ENCODE assay signal across 15 cellular contexts in genomic region chr10:60652628-60653027, GRCh38.
DNase-seq lines count a peak whose midpoint lies in the region; ATAC-seq and TF ChIP-seq lines count a peak whose summit lies in the region.
"Had no signal": no experiment of that assay in that cellular context is flagged by ENCODE, and none has a peak within 500 bp of the region (broad histone marks: within the 10 kb centered on the region; RNA-seq: fewer than 3 reads in every experiment).

No MANE protein-coding gene starts in this region.

- H3K9ac ChIP-seq in OCI-LY3 (ENCODE audit: low read length): no peak overlapping the region

- H3K27me3 ChIP-seq in OCI-LY3 (ENCODE audit: low read depth, low read length): no peaks in the 10 kb centered on the region

- H3K4me3 ChIP-seq in OCI-LY3 (ENCODE audit: low read length) (peak overlapping the region; percentile 31; the same call in 1 of the 2 replicates), foreskin fibroblast (ENCODE audit: low read depth in 1 of 2, low read length in 2 of 2) (no peak overlapping the region)

- peak overlapping the region; percentile 30 for H3K4me2 ChIP-seq in OCI-LY3 (ENCODE audit: low read length)

- no peak overlapping the region for H3K27ac ChIP-seq in OCI-LY3 (ENCODE audit: low read length)

- peaks cover 13% of the 10 kb centered on the region for H3K4me1 ChIP-seq in OCI-LY3 (ENCODE audit: low read length)

- TF ChIP-seq CTCF in OCI-LY3 (IDR thresholded peaks at IDR 0.05; ENCODE audit: low read depth, low read length) (no peak), foreskin fibroblast (IDR thresholded peaks at IDR 0.05; ENCODE audit: low read depth, low read length) (no peak)

- peak overlapping the region; percentile 46; the same call in 1 of the 2 replicates for H2AFZ ChIP-seq in OCI-LY3 (ENCODE audit: low read depth, low read length)

- no peaks in the 10 kb centered on the region for H3K36me3 ChIP-seq in OCI-LY3 (replicated peaks; ENCODE audit: low read depth, low read length)

- no peaks in the 10 kb centered on the region for H4K20me1 ChIP-seq in OCI-LY3 (ENCODE audit: insufficient read depth, low read length)

- no peaks in the 10 kb centered on the region for H3K79me2 ChIP-seq in OCI-LY3 (ENCODE audit: low read length)

- H3K9me3 ChIP-seq in OCI-LY3 (ENCODE audit: insufficient read depth, low read length): no peaks in the 10 kb centered on the region

- ATAC-seq in GM18519 (IDR thresholded peaks at IDR 0.05; ENCODE audit: low FRiP score, unreplicated experiment): peak; percentile 91
- peak; percentile 90 for ATAC-seq in GM21526 (IDR thresholded peaks at IDR 0.05; ENCODE audit: low FRiP score, unreplicated experiment)
- ATAC-seq in HG03060 (IDR thresholded peaks at IDR 0.05; ENCODE audit: low read depth, unreplicated experiment): peak; percentile 98
- ATAC-seq in Right ventricle myocardium superior (ENCODE audit: poor library complexity): no peak
- ATAC-seq: activated CD8-positive, alpha-beta T cell treated with anti-CD3 and anti-CD28 coated beads, Interleukin-2, amount 10 ng/mL, durations not matched to agents 7 days and 5 days; activated naive CD8-positive, alpha-beta T cell treated with anti-CD3 and anti-CD28 coated beads, Interleukin-2, amount 50 U/mL, for 24 hours; stimulated activated effector memory CD8-positive, alpha-beta T cell treated with anti-CD3 and anti-CD28 coated beads, Interleukin-12 subunit alpha, Interleukin-12 subunit beta, amount 100 ng/mL, for 72 hours had no signal

- intact Hi-C loops in Right ventricle myocardium superior (cut with DNase I): no loop called here

- DNase-seq in NCI-H2107 (lab: John Stamatoyannopoulos, UW) (no peak), NCI-H1930 (lab: John Stamatoyannopoulos, UW) (no peak), foreskin fibroblast (no peak), Right ventricle myocardium superior (no peak)
- DNase-seq: activated CD8-positive, alpha-beta T cell treated with anti-CD3 and anti-CD28 coated beads, Interleukin-2, amount 10 ng/mL, durations not matched to agents 7 days and 5 days; activated naive CD8-positive, alpha-beta T cell treated with anti-CD3 and anti-CD28 coated beads, Interleukin-2, amount 50 U/mL, for 24 hours; foreskin melanocyte; NCI-H1048; NCI-H82; stimulated activated CD4-positive, alpha-beta T cell treated with anti-CD3 and anti-CD28 coated beads, Interleukin-15, amount 100 ng/mL, for 24 hours had no signal
